33 cellular contexts compared by ENCODE assay signal in the genomic region with DNA sequence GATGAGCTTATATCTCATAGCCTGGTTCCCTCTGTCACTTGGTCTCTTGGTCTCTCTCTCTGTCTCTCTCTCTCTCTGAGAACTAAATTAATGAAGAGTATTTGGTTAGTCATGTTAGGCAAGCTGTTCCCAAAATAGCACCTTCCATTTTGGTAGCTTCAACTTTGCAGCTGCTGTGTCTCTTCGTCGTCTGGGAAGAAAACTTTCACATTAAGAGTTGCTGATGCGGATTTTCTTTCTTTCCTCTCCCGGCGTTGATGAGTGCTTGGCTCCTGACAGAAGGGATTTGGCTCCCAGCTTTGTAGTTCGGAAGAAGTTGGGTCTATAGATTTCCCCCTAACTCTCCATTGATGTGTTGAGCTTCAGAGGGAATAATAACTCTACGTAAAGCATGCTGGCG. TPM values are rescaled to one million over a fixed set of nuclear protein-coding genes. Genes with fewer than 3 reads are reported as not detected.
DNase-seq lines count a peak whose midpoint lies in the region; ATAC-seq and TF ChIP-seq lines count a peak whose summit lies in the region.
"Had no signal": no experiment of that assay in that cellular context is flagged by ENCODE, and none has a peak within 500 bp of the region (broad histone marks: within the 10 kb centered on the region; RNA-seq: fewer than 3 reads in every experiment).

Gene RBFOX1 (plus strand): TSS at position 235 of the 400 bp plus-strand sequence.

- no peak within 1 kb of the TSS for H3K9ac ChIP-seq in BLaER1
- H3K9ac ChIP-seq: GM23248 had no signal

- H3K4me1 ChIP-seq in BLaER1 (peaks cover 9% of the 10 kb centered on the region), hepatocyte (ENCODE audit: insufficient read depth) (no peaks in the 10 kb centered on the region)
- H3K4me1 ChIP-seq: lower lobe of right lung, upper lobe of right lung had no signal

- no peak within 1 kb of the TSS for H3K27ac ChIP-seq in BLaER1
- H3K27ac ChIP-seq in hepatocyte = peak within 1 kb of the TSS; percentile 58
- H3K27ac ChIP-seq: epithelial cell of prostate, GM23248, lower lobe of right lung, ovary, upper lobe of right lung had no signal

- WGBS in hepatocyte (ENCODE audit: low lambda C conversion rate, missing lambda C conversion rate) = 70% methylated on average over 8 of the region's 8 CpGs

- DNase-seq in Right ventricle myocardium inferior (ENCODE audit: missing footprints) (no peak), hepatocyte (ENCODE audit: low spot score) (no peak), putamen (ENCODE audit: low spot score) (peak; percentile 57), RKO (ENCODE audit: low spot score) (no peak), NCI-H526 treated with DMSO at 0.1 percent for 48 hours (lab: John Stamatoyannopoulos, UW) (no peak), CD1c-positive myeloid dendritic cell (ENCODE audit: extremely low spot score) (no peak)
- DNase-seq in stimulated activated CD8-positive, alpha-beta memory T cell treated with anti-CD3 and anti-CD28 coated beads, Interleukin-4, amount 100 ng/mL, for 48 hours = no peak
- DNase-seq: 8988T; activated CD4-positive, alpha-beta memory T cell treated with anti-CD3 and anti-CD28 coated beads, Interleukin-2, amount 10 ng/mL, durations not matched to agents 7 days and 5 days; activated CD8-positive, alpha-beta memory T cell treated with anti-CD3 and anti-CD28 coated beads, Interleukin-2, amount 50 U/mL, for 4 hours; activated naive CD4-positive, alpha-beta T cell treated with anti-CD3 and anti-CD28 coated beads, Interleukin-2, amount 50 U/mL, for 16 hours; amniotic stem cell; CD4-positive, CD25-positive, alpha-beta regulatory T cell; DND-41; effector CD4-positive, alpha-beta T cell; GM23248; lower lobe of right lung; natural killer cell; NCI-H1436 treated with DMSO at 0.1 percent for 48 hours; NCI-H2081 treated with DMSO at 0.1 percent for 48 hours; NCI-H2227 treated with DMSO at 0.1 percent for 48 hours; NCI-H69; ovary; SIG-M5; stimulated activated CD4-positive, alpha-beta T cell treated with anti-CD3 and anti-CD28 coated beads, Interleukin-15, amount 100 ng/mL, for 24 hours; substantia nigra; upper lobe of right lung had no signal

- no peak within 1 kb of the TSS for H3K4me3 ChIP-seq in BLaER1
- H3K4me3 ChIP-seq in hepatocyte = no peak within 1 kb of the TSS
- H3K4me3 ChIP-seq: GM23248, lower lobe of right lung, ovary, upper lobe of right lung had no signal

- no peaks in the 10 kb centered on the region for H3K79me2 ChIP-seq in hepatocyte

- intact Hi-C loops in Right ventricle myocardium inferior (cut with DNase I) = loop anchor here (2.0 kb wide), 1 partner anchor 30 kb away; no protein-coding TSS in a partner anchor

- no peak for TF ChIP-seq CTCF in hepatocyte (IDR thresholded peaks at IDR 0.05; ENCODE audit: poor library complexity)

- H3K36me3 ChIP-seq in BLaER1 (no peaks in the 10 kb centered on the region), hepatocyte (replicated peaks; ENCODE audit: insufficient read depth, low read depth) (no peaks in the 10 kb centered on the region)
- H3K36me3 ChIP-seq: lower lobe of right lung, ovary, upper lobe of right lung had no signal

- no peaks in the 10 kb centered on the region for H4K20me1 ChIP-seq in BLaER1
- H4K20me1 ChIP-seq in hepatocyte (ENCODE audit: insufficient read depth, poor library complexity, severe bottlenecking) = no peaks in the 10 kb centered on the region

- H3K9me3 ChIP-seq in BLaER1 (no peaks in the 10 kb centered on the region), hepatocyte (ENCODE audit: low read depth) (no peaks in the 10 kb centered on the region)
- H3K9me3 ChIP-seq: lower lobe of right lung, ovary, upper lobe of right lung had no signal

- no peaks in the 10 kb centered on the region for H3K9me2 ChIP-seq in hepatocyte (replicated peaks; ENCODE audit: insufficient read depth)

- H2AFZ ChIP-seq in hepatocyte = no peak within 1 kb of the TSS
- H2AFZ ChIP-seq: GM23248 had no signal

- H3K4me2 ChIP-seq in BLaER1 = peak within 1 kb of the TSS; percentile 7
- H3K4me2 ChIP-seq in hepatocyte = no peak within 1 kb of the TSS

- ATAC-seq in Right ventricle myocardium inferior = peak; percentile 45
- ATAC-seq: activated T-helper 17 cell treated with anti-CD3 and anti-CD28 coated beads, Interleukin-2, amount 50 U/mL, for 72 hours; HepG2; lower lobe of right lung; natural killer cell; stimulated activated memory B cell treated with anti-CD40 and anti-IgM and Interleukin-4, amounts not matched to agents 10 μg/mL and 1 μg/mL and 100 μg/mL, for 72 hours; upper lobe of right lung had no signal

- no peaks in the 10 kb centered on the region for H3K27me3 ChIP-seq in BLaER1
- H3K27me3 ChIP-seq in hepatocyte = no peaks in the 10 kb centered on the region
- H3K27me3 ChIP-seq: ovary, upper lobe of right lung had no signal

RNA-seq across cellular contexts. Expression of gene RBFOX1, which starts in this region (rescaled TPM):
- total RNA-seq in Right ventricle myocardium inferior (68.4 TPM), hepatocyte (1.00 and 1.5 TPM in 2 replicates)
- 1.2 and 1.3 TPM in 2 replicates for polyA plus RNA-seq in hepatocyte
- total RNA-seq: activated CD4-positive, alpha-beta memory T cell treated with anti-CD3 and anti-CD28 coated beads, Interleukin-2, amount 10 ng/mL, durations not matched to agents 7 days and 5 days; activated T-helper 17 cell treated with anti-CD3 and anti-CD28 coated beads, Interleukin-2, amount 50 U/mL, for 72 hours; CD4-positive, CD25-positive, alpha-beta regulatory T cell; GM23248; HepG2; lower lobe of right lung; natural killer cell; upper lobe of right lung had no signal
- polyA plus RNA-seq: CD4-positive, CD25-positive, alpha-beta regulatory T cell; GM23248; HepG2; keratinocyte had no signal

Comparison
In these comparisons a context has a peak if more than half of its experiments do, and no peak if none do; other contexts are left out.
1. RNA of gene RBFOX1 (total RNA-seq): 68.4 TPM in Right ventricle myocardium inferior (single experiment); 1.00 to 1.5 TPM in hepatocyte; every median in the first group is over 10 times any median in the second.